ENCODE assay signal across 7 cellular contexts in genomic region chr17:46628753-46629436, GRCh38. TPM values are rescaled to one million over a fixed set of nuclear protein-coding genes. Genes with fewer than 3 reads are reported as not detected.
DNase-seq lines count a peak whose midpoint lies in the region; ATAC-seq, FAIRE-seq and TF ChIP-seq lines count a peak whose summit lies in the region.
"Not testable (repeated sequence)": the region's sequence is repeated elsewhere in the genome, so short reads cannot be mapped to it uniquely, and the experiment has no call there.

No MANE protein-coding gene starts in this region.

- not testable (repeated sequence) for H3K27me3 Mint-ChIP-seq in activated CD8-positive, alpha-beta T cell treated with anti-CD3 and anti-CD28 coated beads for 36 hours; astrocyte (ENCODE audit: low read depth, unreplicated experiment); stimulated activated memory B cell treated with anti-CD40 and anti-IgM and Interleukin-4, amounts not matched to agents 10 μg/mL and 1 μg/mL and 100 μg/mL, for 72 hours

- H4K20me1 ChIP-seq in astrocyte (ENCODE audit: insufficient read depth, low read length): not testable (repeated sequence)

- not testable (repeated sequence) for H3K79me2 ChIP-seq in astrocyte (ENCODE audit: insufficient read depth, low read length)

- H3K9me3 Mint-ChIP-seq in activated CD8-positive, alpha-beta T cell treated with anti-CD3 and anti-CD28 coated beads for 36 hours; astrocyte (ENCODE audit: unreplicated experiment); stimulated activated memory B cell treated with anti-CD40 and anti-IgM and Interleukin-4, amounts not matched to agents 10 μg/mL and 1 μg/mL and 100 μg/mL, for 72 hours: not testable (repeated sequence)

- not testable (repeated sequence) for TF ChIP-seq CTCF in activated CD8-positive, alpha-beta T cell treated with anti-CD3 and anti-CD28 coated beads for 36 hours (IDR thresholded peaks at IDR 0.05); astrocyte (IDR thresholded peaks at IDR 0.05; ENCODE audit: insufficient read depth, low read depth, low read length); lower lobe of right lung (IDR thresholded peaks at IDR 0.05)

- CTCF ChIA-PET in activated CD8-positive, alpha-beta T cell treated with anti-CD3 and anti-CD28 coated beads for 36 hours (lab: Charles Lee): not testable (repeated sequence)

- H3K27me3 ChIP-seq in astrocyte (ENCODE audit: insufficient read depth, low read length); lower lobe of right lung (ENCODE audit: low read depth): not testable (repeated sequence)

- not testable (repeated sequence) for H3K36me3 Mint-ChIP-seq in activated CD8-positive, alpha-beta T cell treated with anti-CD3 and anti-CD28 coated beads for 36 hours (ENCODE audit: low read depth); astrocyte (ENCODE audit: low read depth, unreplicated experiment); stimulated activated memory B cell treated with anti-CD40 and anti-IgM and Interleukin-4, amounts not matched to agents 10 μg/mL and 1 μg/mL and 100 μg/mL, for 72 hours

- DNase-seq in activated CD8-positive, alpha-beta T cell treated with anti-CD3 and anti-CD28 coated beads for 36 hours; astrocyte (ENCODE audit: low read depth); lower lobe of right lung: not testable (repeated sequence)

- not testable (repeated sequence) for H3K4me1 Mint-ChIP-seq in activated CD8-positive, alpha-beta T cell treated with anti-CD3 and anti-CD28 coated beads for 36 hours (ENCODE audit: low read depth); astrocyte (ENCODE audit: low read depth, unreplicated experiment); stimulated activated memory B cell treated with anti-CD40 and anti-IgM and Interleukin-4, amounts not matched to agents 10 μg/mL and 1 μg/mL and 100 μg/mL, for 72 hours

- not testable (repeated sequence) for H3K4me2 ChIP-seq in astrocyte (ENCODE audit: low read length)

- H3K36me3 ChIP-seq in astrocyte (ENCODE audit: insufficient read depth, low read length); lower lobe of right lung: not testable (repeated sequence)

- not testable (repeated sequence) for H3K4me3 ChIP-seq in astrocyte (ENCODE audit: insufficient read depth, low read depth, low read length); lower lobe of right lung

- FAIRE-seq in astrocyte (lab: Jason Lieb, UNC): peak; percentile 76

- POLR2A ChIA-PET in activated CD8-positive, alpha-beta T cell treated with anti-CD3 and anti-CD28 coated beads for 36 hours (lab: Charles Lee): not testable (repeated sequence)

- peak; percentile 54 for ATAC-seq in GM18498 (IDR thresholded peaks at IDR 0.05; ENCODE audit: unreplicated experiment)
- peak; percentile 44 for ATAC-seq in GM19351 (IDR thresholded peaks at IDR 0.05; ENCODE audit: unreplicated experiment)
- peak; percentile 57 for ATAC-seq in HG02798 (IDR thresholded peaks at IDR 0.05; ENCODE audit: poor library complexity, unreplicated experiment)
- peak; percentile 93 for ATAC-seq in activated CD8-positive, alpha-beta T cell treated with anti-CD3 and anti-CD28 coated beads for 36 hours
- ATAC-seq in lower lobe of right lung: peak; percentile 46 to 75
- peak; percentile 97 for ATAC-seq in stimulated activated memory B cell treated with anti-CD40 and anti-IgM and Interleukin-4, amounts not matched to agents 10 μg/mL and 1 μg/mL and 100 μg/mL, for 72 hours

- intact Hi-C loops in activated CD8-positive, alpha-beta T cell treated with anti-CD3 and anti-CD28 coated beads for 36 hours (cut with micrococcal nuclease); lower lobe of right lung (cut with DNase I): not testable (repeated sequence)

- H3K9me3 ChIP-seq in astrocyte (ENCODE audit: insufficient read depth, low read depth, low read length); lower lobe of right lung: not testable (repeated sequence)

- H3K4me3 Mint-ChIP-seq in activated CD8-positive, alpha-beta T cell treated with anti-CD3 and anti-CD28 coated beads for 36 hours; astrocyte (ENCODE audit: unreplicated experiment); stimulated activated memory B cell treated with anti-CD40 and anti-IgM and Interleukin-4, amounts not matched to agents 10 μg/mL and 1 μg/mL and 100 μg/mL, for 72 hours: not testable (repeated sequence)

- H2AFZ ChIP-seq in astrocyte (ENCODE audit: low read depth, low read length): not testable (repeated sequence)

- H3K9ac ChIP-seq in astrocyte (ENCODE audit: low read length): not testable (repeated sequence)

- not testable (repeated sequence) for H3K4me1 ChIP-seq in astrocyte (ENCODE audit: insufficient read depth, low read length); lower lobe of right lung

- H3K27ac ChIP-seq in astrocyte (ENCODE audit: low read depth, low read length); lower lobe of right lung: not testable (repeated sequence)

- H3K27ac Mint-ChIP-seq in activated CD8-positive, alpha-beta T cell treated with anti-CD3 and anti-CD28 coated beads for 36 hours; astrocyte (ENCODE audit: unreplicated experiment); stimulated activated memory B cell treated with anti-CD40 and anti-IgM and Interleukin-4, amounts not matched to agents 10 μg/mL and 1 μg/mL and 100 μg/mL, for 72 hours: not testable (repeated sequence)

RNA-seq across cellular contexts. Expression of gene NSF, which starts 38.4 kb away (rescaled TPM):
- total RNA-seq in activated CD8-positive, alpha-beta T cell treated with anti-CD3 and anti-CD28 coated beads for 36 hours: 10 to 100 TPM; 41.4 to 46.2 TPM
- total RNA-seq in astrocyte (83.4 and 86.2 TPM in 2 replicates), lower lobe of right lung (52.7 TPM)

RNA-seq across cellular contexts. Expression of gene ARL17A, which starts 49.4 kb away (rescaled TPM):
- 10 to 100 TPM; 25.0 to 26.1 TPM for total RNA-seq in activated CD8-positive, alpha-beta T cell treated with anti-CD3 and anti-CD28 coated beads for 36 hours
- total RNA-seq in astrocyte (11.0 and 11.6 TPM in 2 replicates), lower lobe of right lung (25.9 TPM)

Comparison
In these comparisons a context has a peak if more than half of its experiments do, and no peak if none do; other contexts are left out.
1. ATAC-seq: peak in every context shown above with its lines; median percentile 97 in stimulated activated memory B cell treated with anti-CD40 and anti-IgM and Interleukin-4, amounts not matched to agents 10 μg/mL and 1 μg/mL and 100 μg/mL, for 72 hours; 93 in activated CD8-positive, alpha-beta T cell treated with anti-CD3 and anti-CD28 coated beads for 36 hours; 60 in lower lobe of right lung; 57 in HG02798; 54 in GM18498; 44 in GM19351.